Comparison of ENCODE assay signal across 20 cellular contexts in the genomic region with DNA sequence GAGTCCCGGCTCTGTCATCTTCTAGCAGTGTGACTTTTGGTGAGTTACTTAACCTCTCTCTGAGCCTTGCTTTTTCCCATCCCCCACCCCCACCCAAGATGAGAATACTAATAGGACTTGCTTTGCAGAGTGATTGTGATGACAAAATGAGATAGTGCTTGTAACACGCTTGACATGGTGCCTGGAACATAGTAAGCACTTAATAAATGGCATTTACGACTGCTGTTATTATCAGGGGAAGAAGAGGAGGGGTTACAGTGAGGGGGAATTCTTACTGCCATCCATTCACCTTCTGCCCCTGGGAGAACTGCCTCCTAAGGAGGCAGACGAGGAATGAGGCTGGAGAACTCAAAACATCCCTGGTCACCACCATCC. TPM values are rescaled to one million over a fixed set of nuclear protein-coding genes. Genes with fewer than 3 reads are reported as not detected.
DNase-seq lines count a peak whose midpoint lies in the region; ATAC-seq, FAIRE-seq and TF ChIP-seq lines count a peak whose summit lies in the region.
"Had no signal": no experiment of that assay in that cellular context is flagged by ENCODE, and none has a peak within 500 bp of the region (broad histone marks: within the 10 kb centered on the region; RNA-seq: fewer than 3 reads in every experiment).

No MANE protein-coding gene starts in this region.

- no peak overlapping the region for H3K27ac Mint-ChIP-seq in type B pancreatic cell
- H3K27ac Mint-ChIP-seq: CD4-positive, CD25-positive, alpha-beta regulatory T cell had no signal

- no peak for ATAC-seq in Panc1

- peak overlapping the region; percentile 35 for H3K4me3 Mint-ChIP-seq in type B pancreatic cell
- H3K4me3 Mint-ChIP-seq: CD4-positive, CD25-positive, alpha-beta regulatory T cell; CD8-positive, alpha-beta memory T cell had no signal

- in situ Hi-C loops in Panc1 (cut with HindIII; ENCODE audit: low pct_unique_long_range_greater_than_20kb, low sequenced_read_pairs), result no loop called here

- no peaks in the 10 kb centered on the region for H3K79me2 ChIP-seq in keratinocyte (ENCODE audit: control insufficient read depth, insufficient read depth, low read length)

- H2AFZ ChIP-seq in keratinocyte (ENCODE audit: control insufficient read depth, low read length), result peak overlapping the region; percentile 80

- H3K9me3 Mint-ChIP-seq in type B pancreatic cell, result no peaks in the 10 kb centered on the region
- H3K9me3 Mint-ChIP-seq: CD8-positive, alpha-beta memory T cell had no signal

- dilution Hi-C loops in keratinocyte (cut with MboI; ENCODE audit: extremely low pct_ligation_motif_present, low sequenced_read_pairs), result no loop called here

- peak overlapping the region; percentile 87 for H3K4me2 ChIP-seq in keratinocyte (ENCODE audit: control insufficient read depth, extremely low read depth, insufficient read depth, low read depth, low read length)
- H3K4me2 ChIP-seq: KMS-11 had no signal

- peak overlapping the region; percentile 83 for H3K27ac ChIP-seq in HEK293 (ENCODE audit: extremely low read depth, low read depth, low read length)
- H3K27ac ChIP-seq in Panc1 (ENCODE audit: low read length), result peak overlapping the region; percentile 5; the same call in 1 of the 2 replicates
- no peak overlapping the region for H3K27ac ChIP-seq in keratinocyte (ENCODE audit: control insufficient read depth, insufficient read depth, low read length)
- H3K27ac ChIP-seq: KMS-11 had no signal

- no peak for FAIRE-seq in keratinocyte (lab: Jason Lieb, UNC)
- FAIRE-seq: A204.1, GM12892, GM18507 had no signal

- peaks cover 40% of the 10 kb centered on the region for H3K4me1 Mint-ChIP-seq in type B pancreatic cell (ENCODE audit: unreplicated experiment)

- no peak for TF ChIP-seq CTCF in HEK293 (tag by site-specific recombination; IDR thresholded peaks at IDR 0.05)
- no peak for TF ChIP-seq CTCF in Panc1 (IDR thresholded peaks at IDR 0.05)
- no peak for TF ChIP-seq CTCF in keratinocyte (optimal IDR thresholded peaks at IDR 0.05 in 1 of 3, IDR thresholded peaks at IDR 0.05 in 1 of 3, conservative IDR thresholded peaks at IDR 0.05 in 1 of 3; ENCODE audit: extremely low read depth in 1 of 3, insufficient read depth in 2 of 3, low read length in 3 of 3)
- TF ChIP-seq CTCF in type B pancreatic cell (conservative IDR thresholded peaks at IDR 0.05), result no peak

- H4K20me1 ChIP-seq in keratinocyte (ENCODE audit: control insufficient read depth, extremely low read depth, insufficient read depth, low read length), result no peaks in the 10 kb centered on the region

- H3K27me3 ChIP-seq in Panc1 (ENCODE audit: control insufficient read depth, insufficient read depth, low read length), result no peaks in the 10 kb centered on the region
- peaks cover 26% of the 10 kb centered on the region for H3K27me3 ChIP-seq in keratinocyte (ENCODE audit: control insufficient read depth, extremely low read depth, insufficient read depth, low read length)

- intact Hi-C loops in Panc1 (cut with micrococcal nuclease; ENCODE audit: unreplicated experiment), result no loop called here

- CTCF ChIA-PET in HEK293 (lab: Yijun Ruan, JAX) (interaction anchor here (0.6 to 9.1 kb wide), 11 partner anchors 9 to 513 kb away, joined by 3 to 112 read pairs (median 4); a partner anchor contains a TSS), Panc1 (lab: Charles Lee) (no interaction called here)

- peaks cover 0 to 6% of the 10 kb centered on the region in 2 experiments; a peak in 1 of 3 replicates for H3K36me3 ChIP-seq in HEK293 (ENCODE audit: control insufficient read depth in 2 of 2, insufficient read depth in 1 of 2, low read length in 2 of 2)
- no peaks in the 10 kb centered on the region for H3K36me3 ChIP-seq in Panc1 (ENCODE audit: control insufficient read depth, insufficient read depth, low read length)
- no peaks in the 10 kb centered on the region for H3K36me3 ChIP-seq in keratinocyte (ENCODE audit: control insufficient read depth in 2 of 2, extremely low read depth in 1 of 2, insufficient read depth in 2 of 2, low read length in 2 of 2)
- H3K36me3 ChIP-seq: BE2C had no signal

- H3K4me1 ChIP-seq in HEK293 (ENCODE audit: control insufficient read depth, insufficient read depth, low read length) (peaks cover 35% of the 10 kb centered on the region), Panc1 (ENCODE audit: control insufficient read depth, insufficient read depth, low read length) (peaks cover 26% of the 10 kb centered on the region), keratinocyte (ENCODE audit: control insufficient read depth, extremely low read depth, insufficient read depth, low read length) (peaks cover 62% of the 10 kb centered on the region)

- H3K9ac ChIP-seq in keratinocyte (ENCODE audit: control insufficient read depth, extremely low read depth, insufficient read depth, low read length), result no peak overlapping the region
- H3K9ac ChIP-seq: KMS-11 had no signal

- DNase-seq in Panc1 (ENCODE audit: low read depth, low spot score) (no peak), keratinocyte (ENCODE audit: low read depth, low spot score) (no peak), type B pancreatic cell (ENCODE audit: extremely low spot score, unreplicated experiment) (no peak), SKM-1 (lab: John Stamatoyannopoulos, UW; ENCODE audit: unreplicated experiment) (no peak), GF-D8 (lab: John Stamatoyannopoulos, UW) (no peak), DMS53 (lab: John Stamatoyannopoulos, UW) (no peak)
- DNase-seq: ACHN; BE2C; C1 segment of cervical spinal cord; CD4-positive, CD25-positive, alpha-beta regulatory T cell; CD8-positive, alpha-beta memory T cell; DMS79; GOT3; H7 had no signal

- H3K9me3 ChIP-seq in HEK293 (ENCODE audit: control insufficient read depth, insufficient read depth, low read depth, low read length), result no peaks in the 10 kb centered on the region
- H3K9me3 ChIP-seq in Panc1 (ENCODE audit: control insufficient read depth, insufficient read depth, low read depth, low read length), result no peaks in the 10 kb centered on the region
- H3K9me3 ChIP-seq in keratinocyte (ENCODE audit: control insufficient read depth, low read depth, low read length), result no peaks in the 10 kb centered on the region
- H3K9me3 ChIP-seq: BE2C had no signal

- no TSS peak for BruUV-seq in Panc1 (replicated peaks; lab: Mats Ljungman, UMichigan)

- H3K4me3 ChIP-seq in HEK293 (ENCODE audit: low read depth, low read length) (no peak overlapping the region), Panc1 (ENCODE audit: low read depth in 2 of 2, low read length in 2 of 2) (no peak overlapping the region), keratinocyte (ENCODE audit: control insufficient read depth in 2 of 3, extremely low read depth in 1 of 3, insufficient read depth in 2 of 3, low read depth in 1 of 3, low read length in 3 of 3) (no peak overlapping the region)

- POLR2A ChIA-PET in HEK293 (lab: Yijun Ruan, JAX), result interaction anchor here (0.5 to 1.2 kb wide), 4 partner anchors 8 to 147 kb away, joined by 3 to 9 read pairs (median 6); a partner anchor contains a TSS
- POLR2A ChIA-PET in Panc1 (lab: Charles Lee), result interaction anchor here (0.5 kb wide), 1 partner anchor 13 kb away, joined by 4 read pairs; no protein-coding TSS in a partner anchor

- H3K9me1 ChIP-seq in keratinocyte (ENCODE audit: control insufficient read depth, extremely low read depth, insufficient read depth, low read length), result peaks cover 2% of the 10 kb centered on the region

- peaks cover 80% of the 10 kb centered on the region for H3K27me3 Mint-ChIP-seq in type B pancreatic cell

- H3K36me3 Mint-ChIP-seq in type B pancreatic cell, result no peaks in the 10 kb centered on the region
- H3K36me3 Mint-ChIP-seq: CD4-positive, CD25-positive, alpha-beta regulatory T cell; CD8-positive, alpha-beta memory T cell had no signal

TF ChIP-seq in HEK293, 187 proteins besides CTCF, POLR2A, EP300 and RAD21 (continues in another document):
- TF ChIP-seq ZNF10 (tag by site-specific recombination; IDR thresholded peaks at IDR 0.05) (peak; percentile 45), ZNF768 (tag by site-specific recombination; IDR thresholded peaks at IDR 0.05) (0 out of 2 replicates have a peak, but pooled peaks have one; percentile 17)
- TF ChIP-seq, protein P1, sequence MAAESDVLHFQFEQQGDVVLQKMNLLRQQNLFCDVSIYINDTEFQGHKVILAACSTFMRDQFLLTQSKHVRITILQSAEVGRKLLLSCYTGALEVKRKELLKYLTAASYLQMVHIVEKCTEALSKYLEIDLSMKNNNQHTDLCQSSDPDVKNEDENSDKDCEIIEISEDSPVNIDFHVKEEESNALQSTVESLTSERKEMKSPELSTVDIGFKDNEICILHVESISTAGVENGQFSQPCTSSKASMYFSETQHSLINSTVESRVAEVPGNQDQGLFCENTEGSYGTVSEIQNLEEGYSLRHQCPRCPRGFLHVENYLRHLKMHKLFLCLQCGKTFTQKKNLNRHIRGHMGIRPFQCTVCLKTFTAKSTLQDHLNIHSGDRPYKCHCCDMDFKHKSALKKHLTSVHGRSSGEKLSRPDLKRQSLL (tag by site-specific recombination; IDR thresholded peaks at IDR 0.05), result peak; percentile 4; the same call in 1 of the 2 replicates

RNA-seq across cellular contexts. Expression of a gene that starts 7.8 kb away (rescaled TPM):
- total RNA-seq in Panc1 (2021; ENCODE audit: unreplicated experiment), result 11.2 TPM
- polyA plus RNA-seq in Panc1 (2012; ENCODE audit: insufficient read length), result 10.6 TPM
- 0.10 to 0.22 TPM (median 0.18 TPM) in 3 replicates for polyA plus RNA-seq in keratinocyte
- 0.42 TPM for polyA plus RNA-seq in keratinocyte (2011; ENCODE audit: low read depth)
- 0.31 and 0.34 TPM in 2 replicates for polyA plus RNA-seq in keratinocyte (2011; cell fraction: cytosol; rRNA removed)
- polyA plus RNA-seq in keratinocyte (2011; cell fraction: nucleus; rRNA removed), result 0.32 and 0.77 TPM in 2 replicates
- polyA plus RNA-seq in keratinocyte (2012; ENCODE audit: low replicate concordance), result 0.30 and 0.49 TPM in 2 replicates
- polyA minus RNA-seq in keratinocyte, result 0.10 to 1.4 TPM (median 0.23 TPM) in 3 replicates
- 1.7 TPM for polyA minus RNA-seq in keratinocyte (2011; cell fraction: cytosol; rRNA and poly(A)+ RNA removed)
- polyA minus RNA-seq in keratinocyte (2011; cell fraction: nucleus; rRNA and poly(A)+ RNA removed), result 0.62 TPM in 1 of 2 replicates, not detected in the other
- total RNA-seq in type B pancreatic cell (ENCODE audit: low replicate concordance), result 3.1 and 10.4 TPM in 2 replicates
- total RNA-seq: CD4-positive, CD25-positive, alpha-beta regulatory T cell had no signal
- polyA plus RNA-seq: CD4-positive, CD25-positive, alpha-beta regulatory T cell; CD8-positive, alpha-beta memory T cell had no signal

RNA-seq across cellular contexts. Expression of a gene that starts 18.2 kb away (rescaled TPM):
- 2.9 TPM for total RNA-seq in Panc1 (2021; ENCODE audit: unreplicated experiment)
- 1.9 TPM for polyA plus RNA-seq in Panc1 (2012; ENCODE audit: insufficient read length)
- 0.62 to 0.81 TPM (median 0.72 TPM) in 3 replicates for polyA plus RNA-seq in keratinocyte
- polyA plus RNA-seq in keratinocyte (2011; ENCODE audit: low read depth), result 8.7 TPM
- polyA plus RNA-seq in keratinocyte (2011; cell fraction: cytosol; rRNA removed), result 0.97 and 1.3 TPM in 2 replicates
- polyA plus RNA-seq in keratinocyte (2011; cell fraction: nucleus; rRNA removed), result 2.3 and 3.3 TPM in 2 replicates
- polyA plus RNA-seq in keratinocyte (2012; ENCODE audit: low replicate concordance), result 1.6 and 17.5 TPM in 2 replicates
- polyA minus RNA-seq in keratinocyte, result 0.64 to 1.8 TPM (median 1.0 TPM) in 3 replicates
- 2.1 TPM for polyA minus RNA-seq in keratinocyte (2011; cell fraction: cytosol; rRNA and poly(A)+ RNA removed)
- 1.1 and 1.3 TPM in 2 replicates for polyA minus RNA-seq in keratinocyte (2011; cell fraction: nucleus; rRNA and poly(A)+ RNA removed)
- total RNA-seq in type B pancreatic cell (ENCODE audit: low replicate concordance), result 15.9 and 16.7 TPM in 2 replicates
- total RNA-seq: CD4-positive, CD25-positive, alpha-beta regulatory T cell; Daoy; H7 had no signal
- polyA plus RNA-seq: CD8-positive, alpha-beta memory T cell had no signal
